Comparison of ENCODE assay signal across 1 cellular context in genomic region chr11:9951714-9952275, GRCh38.
TF ChIP-seq lines count a peak whose summit lies in the region.

No MANE protein-coding gene starts in this region.

TF ChIP-seq in IMR-90, 13 proteins besides CTCF, POLR2A, EP300 and RAD21 (continued from another document):
- TF ChIP-seq USF2 (IDR thresholded peaks at IDR 0.05; ENCODE audit: low read depth, low read length) (no peak), FOS (IDR thresholded peaks at IDR 0.05; ENCODE audit: low read depth, low read length) (no peak), RFX5 (IDR thresholded peaks at IDR 0.05; ENCODE audit: low read depth, low read length) (no peak), MXI1 (IDR thresholded peaks at IDR 0.05; ENCODE audit: borderline replicate concordance, low read depth, low read length) (no peak), ELK1 (IDR thresholded peaks at IDR 0.05; ENCODE audit: borderline replicate concordance, low read depth, low read length) (no peak)
